ENCODE assay signal across 16 cellular contexts in genomic region chr20:48724891-48725588, GRCh38.
DNase-seq lines count a peak whose midpoint lies in the region; ATAC-seq, FAIRE-seq and TF ChIP-seq lines count a peak whose summit lies in the region.
"Had no signal": no experiment of that assay in that cellular context is flagged by ENCODE, and none has a peak within 500 bp of the region (broad histone marks: within the 10 kb centered on the region; RNA-seq: fewer than 3 reads in every experiment).

No MANE protein-coding gene starts in this region.

- H3K79me2 ChIP-seq in HepG2 (ENCODE audit: insufficient read depth, low read length) = no peaks in the 10 kb centered on the region

- no peaks in the 10 kb centered on the region for H3K9me3 Mint-ChIP-seq in activated T-helper 1 cell treated with anti-CD3 and anti-CD28 coated beads, Interleukin-12 subunit alpha, Interleukin-12 subunit beta, Interleukin-2, Interleukin-4 antibody, amounts not matched to agents 30 ng/mL and 10 ng/mL and 1 ng/mL, durations not matched to agents 14 hours and 24 hours and 36 hours

- POLR2A ChIA-PET in HepG2 (lab: Yijun Ruan, JAX) = no interaction called here

- no peak for FAIRE-seq in HepG2 (lab: Jason Lieb, UNC)
- FAIRE-seq: H54 had no signal

- no TSS peak for BruUV-seq in HepG2 (replicated peaks; lab: Mats Ljungman, UMichigan)

- no peak overlapping the region for H3K4me3 Mint-ChIP-seq in activated T-helper 1 cell treated with anti-CD3 and anti-CD28 coated beads, Interleukin-12 subunit alpha, Interleukin-12 subunit beta, Interleukin-2, Interleukin-4 antibody, amounts not matched to agents 30 ng/mL and 10 ng/mL and 1 ng/mL, durations not matched to agents 14 hours and 24 hours and 36 hours

- 70 to 87% (median 85%) methylated on average over 10 to 11 of the region's 11 CpGs for WGBS in heart left ventricle, 4 donors
- 71% methylated on average over 11 of the region's 11 CpGs for WGBS in HepG2 (ENCODE audit: low lambda C conversion rate)

- no peak overlapping the region for H3K4me2 ChIP-seq in HepG2 (ENCODE audit: low read depth, low read length)

- H3K9ac ChIP-seq in HepG2 (ENCODE audit: insufficient read depth, low read depth, low read length) = no peak overlapping the region

- TF ChIP-seq CTCF in heart left ventricle (IDR thresholded peaks at IDR 0.05) (no peak), HepG2 (CRISPR knock-in tag; IDR thresholded peaks at IDR 0.05) (no peak), vagina (IDR thresholded peaks at IDR 0.05) (no peak)

- TF ChIP-seq RAD21 in HepG2 (CRISPR knock-in tag; IDR thresholded peaks at IDR 0.05) = no peak

- CTCF ChIA-PET in HepG2 (lab: Yijun Ruan, JAX; ENCODE audit: low intra/inter-chr PET ratio, low total read pairs) = interaction anchor here (3.9 kb wide), 1 partner anchor 68 kb away, joined by 29 read pairs; no protein-coding TSS in a partner anchor

- intact Hi-C loops in Right ventricle myocardium inferior (cut with DNase I) = no loop called here
- intact Hi-C loops in heart left ventricle (cut with DNase I) = no loop called here
- intact Hi-C loops in activated T-helper 1 cell treated with anti-CD3 and anti-CD28 coated beads, Interleukin-12 subunit alpha, Interleukin-12 subunit beta, Interleukin-2, Interleukin-4 antibody, amounts not matched to agents 30 ng/mL and 10 ng/mL and 1 ng/mL, durations not matched to agents 14 hours and 24 hours and 36 hours (cut with micrococcal nuclease) = no loop called here
- intact Hi-C loops in HepG2 (cut with micrococcal nuclease; ENCODE audit: unreplicated experiment) = no loop called here
- intact Hi-C loops in vagina (cut with DNase I) = no loop called here

- H3K27ac Mint-ChIP-seq in activated T-helper 1 cell treated with anti-CD3 and anti-CD28 coated beads, Interleukin-12 subunit alpha, Interleukin-12 subunit beta, Interleukin-2, Interleukin-4 antibody, amounts not matched to agents 30 ng/mL and 10 ng/mL and 1 ng/mL, durations not matched to agents 14 hours and 24 hours and 36 hours = peak overlapping the region; percentile 31

- ATAC-seq in Right ventricle myocardium inferior = no peak
- no peak for ATAC-seq in heart left ventricle
- no peak for ATAC-seq in HepG2
- ATAC-seq in GM21723 (IDR thresholded peaks at IDR 0.05; ENCODE audit: unreplicated experiment) = no peak
- ATAC-seq in HG02678 (IDR thresholded peaks at IDR 0.05; ENCODE audit: unreplicated experiment) = no peak
- ATAC-seq in GM18511 (IDR thresholded peaks at IDR 0.05; ENCODE audit: unreplicated experiment) = no peak

- H3K27me3 Mint-ChIP-seq in activated T-helper 1 cell treated with anti-CD3 and anti-CD28 coated beads, Interleukin-12 subunit alpha, Interleukin-12 subunit beta, Interleukin-2, Interleukin-4 antibody, amounts not matched to agents 30 ng/mL and 10 ng/mL and 1 ng/mL, durations not matched to agents 14 hours and 24 hours and 36 hours (ENCODE audit: insufficient read depth) = no peaks in the 10 kb centered on the region

- DNase-seq in Right ventricle myocardium inferior (ENCODE audit: missing footprints) = peak; percentile 9
- no peak for DNase-seq in heart left ventricle
- DNase-seq in activated T-helper 1 cell treated with anti-CD3 and anti-CD28 coated beads, Interleukin-12 subunit alpha, Interleukin-12 subunit beta, Interleukin-2, Interleukin-4 antibody, amounts not matched to agents 30 ng/mL and 10 ng/mL and 1 ng/mL, durations not matched to agents 14 hours and 24 hours and 36 hours (ENCODE audit: low spot score) = no peak
- no peak for DNase-seq in HepG2 (ENCODE audit: low spot score)
- DNase-seq in vagina (ENCODE audit: extremely low spot score in 2 of 2) = no peak
- DNase-seq: activated CD4-positive, alpha-beta T cell treated with anti-CD3 and anti-CD28 coated beads, Interleukin-2, amount 50 U/mL, for 48 hours; activated naive CD4-positive, alpha-beta T cell; DMS153; NCI-H2029; RPMI8226; stimulated activated naive CD4-positive, alpha-beta T cell; T-helper 9 cell had no signal

- H3K4me1 Mint-ChIP-seq in activated T-helper 1 cell treated with anti-CD3 and anti-CD28 coated beads, Interleukin-12 subunit alpha, Interleukin-12 subunit beta, Interleukin-2, Interleukin-4 antibody, amounts not matched to agents 30 ng/mL and 10 ng/mL and 1 ng/mL, durations not matched to agents 14 hours and 24 hours and 36 hours (ENCODE audit: low read depth) = peaks cover 43% of the 10 kb centered on the region

- H2AFZ ChIP-seq in HepG2 (ENCODE audit: low read length) = no peak overlapping the region

- in situ Hi-C loops in HepG2 (cut with HindIII; ENCODE audit: extremely low pct_ligation_motif_present, low pct_unique_long_range_greater_than_20kb) = loop anchor here (5.0 kb wide), 1 partner anchor 68 kb away; no protein-coding TSS in a partner anchor

- no peak overlapping the region for H3K4me3 ChIP-seq in heart left ventricle
- no peak overlapping the region for H3K4me3 ChIP-seq in HepG2 (replicated peaks in 1 of 3; ENCODE audit: insufficient read depth in 1 of 3, low read depth in 2 of 3, low read length in 3 of 3)
- no peak overlapping the region for H3K4me3 ChIP-seq in vagina

- H3K27me3 ChIP-seq in heart left ventricle (no peaks in the 10 kb centered on the region), HepG2 (ENCODE audit: control insufficient read depth in 1 of 2, insufficient read depth in 2 of 2, low read length in 2 of 2) (peaks cover 1 to 11% of the 10 kb centered on the region in 2 experiments; a peak in 3 of 5 replicates), vagina (no peaks in the 10 kb centered on the region)

- H3K36me3 Mint-ChIP-seq in activated T-helper 1 cell treated with anti-CD3 and anti-CD28 coated beads, Interleukin-12 subunit alpha, Interleukin-12 subunit beta, Interleukin-2, Interleukin-4 antibody, amounts not matched to agents 30 ng/mL and 10 ng/mL and 1 ng/mL, durations not matched to agents 14 hours and 24 hours and 36 hours (ENCODE audit: low read depth) = peaks cover 41% of the 10 kb centered on the region

- H3K9me3 ChIP-seq in heart left ventricle = no peaks in the 10 kb centered on the region
- no peaks in the 10 kb centered on the region for H3K9me3 ChIP-seq in HepG2 (ENCODE audit: low read length)
- no peaks in the 10 kb centered on the region for H3K9me3 ChIP-seq in vagina

- H3K36me3 ChIP-seq in heart left ventricle (peaks cover 0 to 45% (median 0%) of the 10 kb centered on the region in 9 donors), HepG2 (replicated peaks in 1 of 2; ENCODE audit: control insufficient read depth in 1 of 2, insufficient read depth in 2 of 2, low read length in 2 of 2) (no peaks in the 10 kb centered on the region), vagina (no peaks in the 10 kb centered on the region)

- H3K4me1 ChIP-seq in heart left ventricle = peaks cover 0 to 68% (median 19%) of the 10 kb centered on the region in 12 donors
- peaks cover 34% of the 10 kb centered on the region for H3K4me1 ChIP-seq in HepG2 (ENCODE audit: insufficient read depth, low read length)
- peaks cover 28% of the 10 kb centered on the region for H3K4me1 ChIP-seq in vagina

- TF ChIP-seq EP300 in HepG2 (IDR thresholded peaks at IDR 0.05; ENCODE audit: low read depth in 2 of 2, low read length in 2 of 2) (no peak), HepG2 (CRISPR knock-in tag; IDR thresholded peaks at IDR 0.05; ENCODE audit: borderline replicate concordance) (no peak)

- TF ChIP-seq POLR2A in heart left ventricle (IDR thresholded peaks at IDR 0.05) (no peak), HepG2 (IDR thresholded peaks at IDR 0.05; ENCODE audit: insufficient read depth in 1 of 2, low read depth in 2 of 2, low read length in 2 of 2) (no peak), vagina (IDR thresholded peaks at IDR 0.05) (no peak)

- H3K27ac ChIP-seq in heart left ventricle (peak overlapping the region in 2 of 12 donors; percentile 60 to 87), HepG2 (ENCODE audit: extremely low read length, insufficient read depth, low read length) (no peak overlapping the region), vagina (peak overlapping the region; percentile 17)

- H4K20me1 ChIP-seq in HepG2 (ENCODE audit: insufficient read depth, low read length) = no peaks in the 10 kb centered on the region

TF ChIP-seq in HepG2, 621 proteins besides CTCF, POLR2A, EP300 and RAD21 (continues in another document):
- TF ChIP-seq, protein P1, sequence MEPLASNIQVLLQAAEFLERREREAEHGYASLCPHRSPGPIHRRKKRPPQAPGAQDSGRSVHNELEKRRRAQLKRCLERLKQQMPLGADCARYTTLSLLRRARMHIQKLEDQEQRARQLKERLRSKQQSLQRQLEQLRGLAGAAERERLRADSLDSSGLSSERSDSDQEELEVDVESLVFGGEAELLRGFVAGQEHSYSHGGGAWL (CRISPR knock-in tag; IDR thresholded peaks at IDR 0.05) = no peak
- TF ChIP-seq ZNF768 (CRISPR knock-in tag; IDR thresholded peaks at IDR 0.05) = peak; percentile 16; the same call in 1 of the 2 replicates
- no peak for TF ChIP-seq ETV5 (CRISPR knock-in tag; IDR thresholded peaks at IDR 0.05; ENCODE audit: borderline replicate concordance)
- no peak for TF ChIP-seq ZNF562 (CRISPR knock-in tag; IDR thresholded peaks at IDR 0.05; ENCODE audit: borderline replicate concordance)
- no peak for TF ChIP-seq FOXP4 (CRISPR knock-in tag; IDR thresholded peaks at IDR 0.05)
- 0 out of 2 replicates have a peak, but pooled peaks have one; percentile 23 for TF ChIP-seq MXD1 (CRISPR knock-in tag; IDR thresholded peaks at IDR 0.05)
